Comparison of ENCODE assay signal across 29 cellular contexts in genomic region chr4:185540040-185540439, GRCh38. TPM values are rescaled to one million over a fixed set of nuclear protein-coding genes. Genes with fewer than 3 reads are reported as not detected.
"Had no signal": no experiment of that assay in that cellular context is flagged by ENCODE, and none has a peak within 500 bp of the region (broad histone marks: within the 10 kb centered on the region; RNA-seq: fewer than 3 reads in every experiment).

No MANE protein-coding gene starts in this region.

- H3K9me3 Mint-ChIP-seq: activated B cell treated with CpG ODN at 0.5 μM for 24 hours; activated CD4-positive, alpha-beta T cell treated with anti-CD3 and anti-CD28 coated beads, Interleukin-2, amount 10 ng/mL, durations not matched to agents 24 days and 14 days; activated naive CD4-positive, alpha-beta T cell treated with anti-CD3 and anti-CD28 coated beads, Interleukin-2, amount 50 U/mL, for 24 hours; activated naive CD8-positive, alpha-beta T cell treated with anti-CD3 and anti-CD28 coated beads, Interleukin-2, amount 50 U/mL, for 24 hours; activated T-cell treated with anti-CD3 and anti-CD28 coated beads, Interleukin-2, amount 50 U/mL, for 24 hours; activated T-helper 1 cell treated with anti-CD3 and anti-CD28 coated beads, Interleukin-12 subunit alpha, Interleukin-12 subunit beta, Interleukin-2, Interleukin-4 antibody, amounts not matched to agents 30 ng/mL and 10 ng/mL and 1 ng/mL, durations not matched to agents 14 hours and 24 hours and 36 hours; brain; central memory CD8-positive, alpha-beta T cell; T-helper 1 cell treated with Interleukin-12 subunit alpha and Interleukin-12 subunit beta and Interleukin-4 antibody, amounts not matched to agents 30 μg/mL and 1 μg/mL, for 36 hours had no signal

- H3K27ac Mint-ChIP-seq: activated B cell treated with CpG ODN at 0.5 μM for 24 hours; activated CD4-positive, alpha-beta T cell treated with anti-CD3 and anti-CD28 coated beads, Interleukin-2, amount 10 ng/mL, durations not matched to agents 24 days and 14 days; activated CD8-positive, alpha-beta memory T cell treated with anti-CD3 and anti-CD28 coated beads, Interleukin-2, amount 10 ng/mL, durations not matched to agents 7 days and 5 days; activated naive CD8-positive, alpha-beta T cell treated with anti-CD3 and anti-CD28 coated beads, Interleukin-2, amount 50 U/mL, for 24 hours; activated T-cell treated with anti-CD3 and anti-CD28 coated beads, Interleukin-2, amount 50 U/mL, for 24 hours; activated T-helper 1 cell treated with anti-CD3 and anti-CD28 coated beads, Interleukin-12 subunit alpha, Interleukin-12 subunit beta, Interleukin-2, Interleukin-4 antibody, amounts not matched to agents 30 ng/mL and 10 ng/mL and 1 ng/mL, durations not matched to agents 14 hours and 24 hours and 36 hours; T-helper 1 cell treated with Interleukin-12 subunit alpha and Interleukin-12 subunit beta and Interleukin-4 antibody, amounts not matched to agents 30 μg/mL and 1 μg/mL, for 36 hours had no signal

- DNase-seq: activated B cell treated with CpG ODN at 0.5 μM for 24 hours; activated CD4-positive, alpha-beta T cell treated with anti-CD3 and anti-CD28 coated beads for 1 hour; activated CD4-positive, alpha-beta T cell treated with anti-CD3 and anti-CD28 coated beads, Interleukin-2, amount 10 ng/mL, durations not matched to agents 24 days and 14 days; activated CD4-positive, alpha-beta T cell treated with anti-CD3 and anti-CD28 coated beads, Interleukin-2, amount 50 U/mL, for 48 hours; activated CD8-positive, alpha-beta memory T cell treated with anti-CD3 and anti-CD28 coated beads, Interleukin-2, amount 10 ng/mL, durations not matched to agents 7 days and 5 days; activated effector memory CD4-positive, alpha-beta T cell treated with Interleukin-2 at 50 U/mL for 16 hours; activated naive CD4-positive, alpha-beta T cell; activated naive CD8-positive, alpha-beta T cell treated with anti-CD3 and anti-CD28 coated beads, Interleukin-2, amount 50 U/mL, for 24 hours; activated T-cell treated with anti-CD3 and anti-CD28 coated beads, Interleukin-2, amount 50 U/mL, for 24 hours; amniotic stem cell; KG1; NCI-H1048; NCI-H146; NCI-H187 treated with DMSO at 0.1 percent for 48 hours; NCI-H2171; NCI-H2227 treated with DMSO at 0.1 percent for 48 hours; NCI-H446 treated with DMSO at 0.1 percent for 48 hours; NCI-H526; NCI-H774; OCI-M1; RPMI8226 had no signal

- H3K36me3 Mint-ChIP-seq: activated CD8-positive, alpha-beta memory T cell treated with anti-CD3 and anti-CD28 coated beads, Interleukin-2, amount 10 ng/mL, durations not matched to agents 7 days and 5 days; activated naive CD4-positive, alpha-beta T cell treated with anti-CD3 and anti-CD28 coated beads, Interleukin-2, amount 50 U/mL, for 24 hours; brain had no signal

- H3K27me3 ChIP-seq: ascending aorta had no signal

- H3K36me3 ChIP-seq: ascending aorta had no signal

- H3K4me3 Mint-ChIP-seq: activated B cell treated with CpG ODN at 0.5 μM for 24 hours; activated CD4-positive, alpha-beta T cell treated with anti-CD3 and anti-CD28 coated beads, Interleukin-2, amount 10 ng/mL, durations not matched to agents 24 days and 14 days; activated CD8-positive, alpha-beta memory T cell treated with anti-CD3 and anti-CD28 coated beads, Interleukin-2, amount 10 ng/mL, durations not matched to agents 7 days and 5 days; activated naive CD4-positive, alpha-beta T cell treated with anti-CD3 and anti-CD28 coated beads, Interleukin-2, amount 50 U/mL, for 24 hours; activated naive CD8-positive, alpha-beta T cell treated with anti-CD3 and anti-CD28 coated beads, Interleukin-2, amount 50 U/mL, for 24 hours; activated T-cell treated with anti-CD3 and anti-CD28 coated beads, Interleukin-2, amount 50 U/mL, for 24 hours; activated T-helper 1 cell treated with anti-CD3 and anti-CD28 coated beads, Interleukin-12 subunit alpha, Interleukin-12 subunit beta, Interleukin-2, Interleukin-4 antibody, amounts not matched to agents 30 ng/mL and 10 ng/mL and 1 ng/mL, durations not matched to agents 14 hours and 24 hours and 36 hours; brain; central memory CD8-positive, alpha-beta T cell; T-helper 1 cell treated with Interleukin-12 subunit alpha and Interleukin-12 subunit beta and Interleukin-4 antibody, amounts not matched to agents 30 μg/mL and 1 μg/mL, for 36 hours had no signal

- H3K9me3 ChIP-seq: ascending aorta had no signal

- H3K4me1 Mint-ChIP-seq: activated naive CD8-positive, alpha-beta T cell treated with anti-CD3 and anti-CD28 coated beads, Interleukin-2, amount 50 U/mL, for 24 hours; central memory CD8-positive, alpha-beta T cell had no signal

- H3K4me3 ChIP-seq: ascending aorta had no signal

- ATAC-seq: activated CD8-positive, alpha-beta memory T cell treated with anti-CD3 and anti-CD28 coated beads, Interleukin-2, amount 10 ng/mL, durations not matched to agents 7 days and 5 days; activated naive CD8-positive, alpha-beta T cell treated with anti-CD3 and anti-CD28 coated beads, Interleukin-2, amount 50 U/mL, for 24 hours; Panc1; Right ventricle myocardium inferior had no signal

RNA-seq across cellular contexts. Expression of gene PDLIM3, which starts 4.7 kb away (rescaled TPM):
- total RNA-seq: activated CD4-positive, alpha-beta T cell treated with anti-CD3 and anti-CD28 coated beads, Interleukin-2, amount 10 ng/mL, durations not matched to agents 24 days and 14 days; activated CD8-positive, alpha-beta memory T cell treated with anti-CD3 and anti-CD28 coated beads, Interleukin-2, amount 10 ng/mL, durations not matched to agents 7 days and 5 days; activated T-helper 1 cell treated with anti-CD3 and anti-CD28 coated beads, Interleukin-12 subunit alpha, Interleukin-12 subunit beta, Interleukin-2, Interleukin-4 antibody, amounts not matched to agents 30 ng/mL and 10 ng/mL and 1 ng/mL, durations not matched to agents 14 hours and 24 hours and 36 hours had no signal
